Comparison of ENCODE assay signal across 10 cellular contexts in the genomic region with DNA sequence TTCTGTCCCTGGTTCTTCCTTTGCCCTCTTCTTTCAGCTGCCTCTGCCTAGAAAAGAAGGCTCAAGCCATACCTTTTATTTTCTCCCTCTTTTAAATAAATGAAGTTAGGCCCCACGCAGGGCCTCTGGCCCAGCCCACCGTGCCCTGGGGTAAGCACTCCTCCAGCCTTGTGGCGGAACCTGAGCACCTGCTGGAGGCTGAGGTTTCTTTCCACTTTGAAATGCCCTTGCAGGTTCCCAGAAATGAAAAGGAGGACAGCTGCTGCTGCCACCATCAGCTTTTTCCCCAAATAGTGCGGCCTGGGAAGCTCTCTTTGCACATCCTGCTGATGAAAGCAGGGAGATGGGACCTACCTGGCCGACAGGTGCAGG.
A peak's percentile ranks its signal among the peaks of the same experiment; 100 is the strongest.
DNase-seq lines count a peak whose midpoint lies in the region; ATAC-seq and TF ChIP-seq lines count a peak whose summit lies in the region.
"Had no signal": no experiment of that assay in that cellular context is flagged by ENCODE, and none has a peak within 500 bp of the region (broad histone marks: within the 10 kb centered on the region; RNA-seq: fewer than 3 reads in every experiment).

No MANE protein-coding gene starts in this region.

- peaks cover 10% of the 10 kb centered on the region for H3K36me3 Mint-ChIP-seq in activated naive CD8-positive, alpha-beta T cell treated with anti-CD3 and anti-CD28 coated beads for 36 hours

- no peaks in the 10 kb centered on the region for H3K27me3 ChIP-seq in ovary
- H3K27me3 ChIP-seq in PC-9 (ENCODE audit: insufficient read depth, low read depth), result peaks cover 6% of the 10 kb centered on the region

- peaks cover 81% of the 10 kb centered on the region for H3K4me1 Mint-ChIP-seq in activated naive CD8-positive, alpha-beta T cell treated with anti-CD3 and anti-CD28 coated beads for 36 hours

- peak; percentile 19 for ATAC-seq in HG02943 (IDR thresholded peaks at IDR 0.05; ENCODE audit: low read depth, unreplicated experiment)
- ATAC-seq: A549, HCT116 had no signal

- H3K9me3 ChIP-seq in ovary (no peaks in the 10 kb centered on the region), PC-9 (ENCODE audit: insufficient read depth, low read depth) (no peaks in the 10 kb centered on the region)
- H3K9me3 ChIP-seq: A549 had no signal

- intact Hi-C loops in ovary (cut with DNase I), result loop anchor here in 1 of 4 donors (10.0 kb wide), 2 partner anchors 139 to 361 kb away; a partner anchor contains a TSS
- intact Hi-C loops in PC-9 (cut with micrococcal nuclease; ENCODE audit: unreplicated experiment), result no loop called here

- H3K4me1 ChIP-seq in ovary (ENCODE audit: insufficient read depth) (peaks cover 12% of the 10 kb centered on the region), PC-9 (replicated peaks; ENCODE audit: insufficient read depth) (no peaks in the 10 kb centered on the region)

- no peaks in the 10 kb centered on the region for H3K79me2 ChIP-seq in PC-9 (ENCODE audit: low read depth)

- peak overlapping the region; percentile 61 for H3K4me3 Mint-ChIP-seq in activated naive CD8-positive, alpha-beta T cell treated with anti-CD3 and anti-CD28 coated beads for 36 hours

- H3K27ac ChIP-seq in ovary (peak overlapping the region; percentile 42 to 72), PC-9 (no peak overlapping the region)
- H3K27ac ChIP-seq: A549 had no signal

- H3K9me3 Mint-ChIP-seq in activated naive CD8-positive, alpha-beta T cell treated with anti-CD3 and anti-CD28 coated beads for 36 hours, result no peaks in the 10 kb centered on the region

- H3F3A ChIP-seq in PC-9 (ENCODE audit: insufficient read depth, low read depth), result no peaks in the 10 kb centered on the region

- H3K36me3 ChIP-seq in ovary (no peaks in the 10 kb centered on the region), PC-9 (ENCODE audit: low read depth) (no peaks in the 10 kb centered on the region)

- peak overlapping the region; percentile 93 for H3K27ac Mint-ChIP-seq in activated naive CD8-positive, alpha-beta T cell treated with anti-CD3 and anti-CD28 coated beads for 36 hours

- CTCF ChIA-PET in PC-9 (lab: Charles Lee), result no interaction called here

- POLR2A ChIA-PET in PC-9 (lab: Charles Lee; ENCODE audit: unreplicated experiment), result no interaction called here

- H3K4me3 ChIP-seq in ovary (no peak overlapping the region), PC-9 (no peak overlapping the region)
- H3K4me3 ChIP-seq: A549 had no signal

- WGBS in ovary, 3 donors, result 64 to 75% (median 66%) methylated on average over 5 of the region's 5 CpGs

- no peak overlapping the region for H3K4me2 ChIP-seq in PC-9
- H3K4me2 ChIP-seq: A549 had no signal

- H3K27me3 Mint-ChIP-seq in activated naive CD8-positive, alpha-beta T cell treated with anti-CD3 and anti-CD28 coated beads for 36 hours, result no peaks in the 10 kb centered on the region

- no peak for TF ChIP-seq EP300 in ovary (IDR thresholded peaks at IDR 0.05)

- DNase-seq in NCI-H1105 treated with DMSO at 0.1 percent for 48 hours (lab: John Stamatoyannopoulos, UW) (peak; percentile 85), NCI-H1105 (lab: John Stamatoyannopoulos, UW) (no peak), ovary (no peak), NCI-H748 treated with DMSO at 0.1 percent for 48 hours (lab: John Stamatoyannopoulos, UW) (no peak), PC-9 (no peak)
- no peak for DNase-seq in activated naive CD8-positive, alpha-beta T cell treated with anti-CD3 and anti-CD28 coated beads for 36 hours
- DNase-seq in activated CD8-positive, alpha-beta memory T cell treated with anti-CD3 and anti-CD28 coated beads, Interleukin-2, amount 50 U/mL, for 4 hours, result no peak

- H2AFZ ChIP-seq in PC-9, result no peak overlapping the region

- TF ChIP-seq CTCF in ovary (IDR thresholded peaks at IDR 0.05) (no peak), PC-9 (conservative IDR thresholded peaks at IDR 0.05) (no peak)

- no peak for TF ChIP-seq POLR2A in ovary (IDR thresholded peaks at IDR 0.05)

- H3K9me2 ChIP-seq in PC-9 (ENCODE audit: insufficient read depth), result no peaks in the 10 kb centered on the region

- peaks cover 3% of the 10 kb centered on the region; the same call in 1 of the 2 replicates for H4K20me1 ChIP-seq in PC-9 (ENCODE audit: insufficient read depth)

- no TSS peak for BruUV-seq in PC-9 (replicated peaks; lab: Mats Ljungman, UMichigan)
